1 cellular context compared by ENCODE assay signal in the genomic region with DNA sequence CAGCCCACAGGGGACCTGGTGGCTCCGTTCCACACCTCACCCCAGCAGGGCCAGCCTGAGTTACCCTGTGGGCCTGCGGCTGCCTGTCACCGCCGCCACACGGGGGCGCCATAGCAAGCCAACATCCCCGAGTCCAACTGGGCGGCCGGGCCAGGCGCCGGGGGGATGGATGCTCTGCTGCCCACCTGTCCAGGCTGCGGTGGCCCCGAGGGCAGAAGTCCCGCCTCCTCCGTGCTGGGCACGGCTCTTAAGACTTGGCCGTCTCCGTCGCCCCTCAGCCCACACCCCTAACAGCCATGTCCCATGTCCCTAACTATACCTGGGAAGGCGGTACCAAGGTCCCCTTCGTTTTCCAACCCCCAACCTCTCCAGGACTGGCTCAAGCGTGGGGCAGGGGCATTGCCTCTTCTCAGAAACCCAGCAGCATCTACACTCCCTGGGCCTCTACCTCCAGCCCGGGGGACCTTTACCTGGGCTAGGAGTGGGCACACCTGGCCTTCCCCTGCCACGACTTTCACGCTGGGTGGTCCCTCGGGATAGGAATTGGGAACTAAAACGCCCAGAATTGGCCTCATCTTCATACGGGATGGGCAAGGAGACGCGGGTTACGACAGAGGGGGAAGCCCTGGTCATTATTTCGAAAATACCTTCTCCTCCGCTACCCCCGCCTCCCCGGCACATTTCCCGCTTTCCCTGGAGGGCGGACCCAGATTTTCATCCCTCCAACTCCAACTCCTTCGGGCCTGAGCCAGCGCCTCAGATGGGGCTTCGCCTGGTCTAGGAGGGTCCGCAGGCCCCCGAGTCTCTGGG.
A peak's percentile ranks its signal among the peaks of the same experiment; 100 is the strongest.
TF ChIP-seq lines count a peak whose summit lies in the region.

No MANE protein-coding gene starts in this region.

TF ChIP-seq in HEK293, 187 proteins besides CTCF, POLR2A, EP300 and RAD21 (continued from another document):
- TF ChIP-seq, protein P1, sequence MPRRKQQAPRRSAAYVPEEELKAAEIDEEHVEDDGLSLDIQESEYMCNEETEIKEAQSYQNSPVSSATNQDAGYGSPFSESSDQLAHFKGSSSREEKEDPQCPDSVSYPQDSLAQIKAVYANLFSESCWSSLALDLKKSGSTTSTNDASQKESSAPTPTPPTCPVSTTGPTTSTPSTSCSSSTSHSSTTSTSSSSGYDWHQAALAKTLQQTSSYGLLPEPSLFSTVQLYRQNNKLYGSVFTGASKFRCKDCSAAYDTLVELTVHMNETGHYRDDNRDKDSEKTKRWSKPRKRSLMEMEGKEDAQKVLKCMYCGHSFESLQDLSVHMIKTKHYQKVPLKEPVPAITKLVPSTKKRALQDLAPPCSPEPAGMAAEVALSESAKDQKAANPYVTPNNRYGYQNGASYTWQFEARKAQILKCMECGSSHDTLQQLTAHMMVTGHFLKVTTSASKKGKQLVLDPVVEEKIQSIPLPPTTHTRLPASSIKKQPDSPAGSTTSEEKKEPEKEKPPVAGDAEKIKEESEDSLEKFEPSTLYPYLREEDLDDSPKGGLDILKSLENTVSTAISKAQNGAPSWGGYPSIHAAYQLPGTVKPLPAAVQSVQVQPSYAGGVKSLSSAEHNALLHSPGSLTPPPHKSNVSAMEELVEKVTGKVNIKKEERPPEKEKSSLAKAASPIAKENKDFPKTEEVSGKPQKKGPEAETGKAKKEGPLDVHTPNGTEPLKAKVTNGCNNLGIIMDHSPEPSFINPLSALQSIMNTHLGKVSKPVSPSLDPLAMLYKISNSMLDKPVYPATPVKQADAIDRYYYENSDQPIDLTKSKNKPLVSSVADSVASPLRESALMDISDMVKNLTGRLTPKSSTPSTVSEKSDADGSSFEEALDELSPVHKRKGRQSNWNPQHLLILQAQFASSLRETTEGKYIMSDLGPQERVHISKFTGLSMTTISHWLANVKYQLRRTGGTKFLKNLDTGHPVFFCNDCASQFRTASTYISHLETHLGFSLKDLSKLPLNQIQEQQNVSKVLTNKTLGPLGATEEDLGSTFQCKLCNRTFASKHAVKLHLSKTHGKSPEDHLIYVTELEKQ (tag by site-specific recombination; IDR thresholded peaks at IDR 0.05; ENCODE audit: borderline replicate concordance) = no peak
- TF ChIP-seq KLF10 (tag by site-specific recombination; IDR thresholded peaks at IDR 0.05) (no peak), ZNF211 (tag by site-specific recombination; IDR thresholded peaks at IDR 0.05; ENCODE audit: low read depth) (no peak), ZNF585B (tag by site-specific recombination; IDR thresholded peaks at IDR 0.05) (no peak), HOXA7 (CRISPR knock-in tag; IDR thresholded peaks at IDR 0.05; ENCODE audit: borderline replicate concordance) (no peak), ZNF664 (tag by site-specific recombination; IDR thresholded peaks at IDR 0.05) (no peak), ZNF626 (tag by site-specific recombination; IDR thresholded peaks at IDR 0.05) (no peak), ZNF16 (tag by site-specific recombination; IDR thresholded peaks at IDR 0.05; ENCODE audit: low read depth) (no peak), MYNN (tag by site-specific recombination; IDR thresholded peaks at IDR 0.05; ENCODE audit: borderline replicate concordance) (no peak), SP2 (tag by site-specific recombination; IDR thresholded peaks at IDR 0.05) (peak; percentile 54), BCL11A (tag by site-specific recombination; IDR thresholded peaks at IDR 0.05; ENCODE audit: low read depth) (peak; percentile 81), ZNF274 (IDR thresholded peaks at IDR 0.05; ENCODE audit: low read length) (no peak), ZNF274 (tag by site-specific recombination; IDR thresholded peaks at IDR 0.05; ENCODE audit: borderline replicate concordance) (no peak), ZFP37 (tag by site-specific recombination; IDR thresholded peaks at IDR 0.05) (peak; percentile 69; the same call in 1 of the 2 replicates), ZNF48 (tag by site-specific recombination; IDR thresholded peaks at IDR 0.05) (no peak), ZNF404 (tag by site-specific recombination; IDR thresholded peaks at IDR 0.05) (no peak), ZNF707 (tag by site-specific recombination; IDR thresholded peaks at IDR 0.05) (no peak), KLF1 (tag by site-specific recombination; IDR thresholded peaks at IDR 0.05) (peak; percentile 41; the same call in 1 of the 2 replicates), ZSCAN16 (tag by site-specific recombination; IDR thresholded peaks at IDR 0.05) (no peak), ZNF2 (tag by site-specific recombination; IDR thresholded peaks at IDR 0.05) (no peak), ZNF654 (tag by site-specific recombination; IDR thresholded peaks at IDR 0.05; ENCODE audit: low read depth) (peak; percentile 43), ZNF785 (tag by site-specific recombination; IDR thresholded peaks at IDR 0.05) (no peak), ZNF621 (tag by site-specific recombination; IDR thresholded peaks at IDR 0.05) (no peak), ZNF391 (tag by site-specific recombination; IDR thresholded peaks at IDR 0.05; ENCODE audit: borderline replicate concordance, low read depth) (0 out of 2 replicates have a peak, but pooled peaks have one; percentile 51), SETDB1 (IDR thresholded peaks at IDR 0.05; ENCODE audit: insufficient read length, low read length) (no peak), KLF7 (tag by site-specific recombination; IDR thresholded peaks at IDR 0.05; ENCODE audit: borderline replicate concordance) (no peak), HOXD13 (CRISPR knock-in tag; IDR thresholded peaks at IDR 0.05; ENCODE audit: borderline replicate concordance) (no peak), ZNF23 (tag by site-specific recombination; IDR thresholded peaks at IDR 0.05; ENCODE audit: borderline replicate concordance) (no peak), ZNF266 (tag by site-specific recombination; IDR thresholded peaks at IDR 0.05; ENCODE audit: low read depth) (no peak), ZNF146 (tag by site-specific recombination; IDR thresholded peaks at IDR 0.05) (no peak; the same call in 1 of the 2 replicates), ZNF350 (tag by site-specific recombination; IDR thresholded peaks at IDR 0.05) (no peak), ZBTB48 (tag by site-specific recombination; IDR thresholded peaks at IDR 0.05) (peak; percentile 85)
- TF ChIP-seq, protein P2, sequence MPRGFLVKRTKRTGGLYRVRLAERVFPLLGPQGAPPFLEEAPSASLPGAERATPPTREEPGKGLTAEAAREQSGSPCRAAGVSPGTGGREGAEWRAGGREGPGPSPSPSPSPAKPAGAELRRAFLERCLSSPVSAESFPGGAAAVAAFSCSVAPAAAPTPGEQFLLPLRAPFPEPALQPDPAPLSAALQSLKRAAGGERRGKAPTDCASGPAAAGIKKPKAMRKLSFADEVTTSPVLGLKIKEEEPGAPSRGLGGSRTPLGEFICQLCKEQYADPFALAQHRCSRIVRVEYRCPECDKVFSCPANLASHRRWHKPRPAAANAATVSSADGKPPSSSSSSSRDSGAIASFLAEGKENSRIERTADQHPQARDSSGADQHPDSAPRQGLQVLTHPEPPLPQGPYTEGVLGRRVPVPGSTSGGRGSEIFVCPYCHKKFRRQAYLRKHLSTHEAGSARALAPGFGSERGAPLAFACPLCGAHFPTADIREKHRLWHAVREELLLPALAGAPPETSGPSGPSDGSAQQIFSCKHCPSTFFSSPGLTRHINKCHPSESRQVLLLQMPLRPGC (tag by site-specific recombination; IDR thresholded peaks at IDR 0.05) = no peak
- TF ChIP-seq, protein P3, sequence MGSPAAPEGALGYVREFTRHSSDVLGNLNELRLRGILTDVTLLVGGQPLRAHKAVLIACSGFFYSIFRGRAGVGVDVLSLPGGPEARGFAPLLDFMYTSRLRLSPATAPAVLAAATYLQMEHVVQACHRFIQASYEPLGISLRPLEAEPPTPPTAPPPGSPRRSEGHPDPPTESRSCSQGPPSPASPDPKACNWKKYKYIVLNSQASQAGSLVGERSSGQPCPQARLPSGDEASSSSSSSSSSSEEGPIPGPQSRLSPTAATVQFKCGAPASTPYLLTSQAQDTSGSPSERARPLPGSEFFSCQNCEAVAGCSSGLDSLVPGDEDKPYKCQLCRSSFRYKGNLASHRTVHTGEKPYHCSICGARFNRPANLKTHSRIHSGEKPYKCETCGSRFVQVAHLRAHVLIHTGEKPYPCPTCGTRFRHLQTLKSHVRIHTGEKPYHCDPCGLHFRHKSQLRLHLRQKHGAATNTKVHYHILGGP (tag by site-specific recombination; IDR thresholded peaks at IDR 0.05) = no peak
- TF ChIP-seq, protein P4, sequence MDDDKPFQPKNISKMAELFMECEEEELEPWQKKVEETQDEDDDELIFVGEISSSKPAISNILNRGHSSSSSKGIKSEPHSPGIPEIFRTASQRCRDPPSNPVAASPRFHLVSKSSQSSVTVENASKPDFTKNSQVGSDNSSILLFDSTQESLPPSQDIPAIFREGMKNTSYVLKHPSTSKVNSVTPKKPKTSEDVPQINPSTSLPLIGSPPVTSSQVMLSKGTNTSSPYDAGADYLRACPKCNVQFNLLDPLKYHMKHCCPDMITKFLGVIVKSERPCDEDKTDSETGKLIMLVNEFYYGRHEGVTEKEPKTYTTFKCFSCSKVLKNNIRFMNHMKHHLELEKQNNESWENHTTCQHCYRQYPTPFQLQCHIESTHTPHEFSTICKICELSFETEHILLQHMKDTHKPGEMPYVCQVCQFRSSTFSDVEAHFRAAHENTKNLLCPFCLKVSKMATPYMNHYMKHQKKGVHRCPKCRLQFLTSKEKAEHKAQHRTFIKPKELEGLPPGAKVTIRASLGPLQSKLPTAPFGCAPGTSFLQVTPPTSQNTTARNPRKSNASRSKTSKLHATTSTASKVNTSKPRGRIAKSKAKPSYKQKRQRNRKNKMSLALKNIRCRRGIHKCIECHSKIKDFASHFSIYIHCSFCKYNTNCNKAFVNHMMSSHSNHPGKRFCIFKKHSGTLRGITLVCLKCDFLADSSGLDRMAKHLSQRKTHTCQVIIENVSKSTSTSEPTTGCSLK (tag by site-specific recombination; IDR thresholded peaks at IDR 0.05) = no peak
- TF ChIP-seq, protein P5, sequence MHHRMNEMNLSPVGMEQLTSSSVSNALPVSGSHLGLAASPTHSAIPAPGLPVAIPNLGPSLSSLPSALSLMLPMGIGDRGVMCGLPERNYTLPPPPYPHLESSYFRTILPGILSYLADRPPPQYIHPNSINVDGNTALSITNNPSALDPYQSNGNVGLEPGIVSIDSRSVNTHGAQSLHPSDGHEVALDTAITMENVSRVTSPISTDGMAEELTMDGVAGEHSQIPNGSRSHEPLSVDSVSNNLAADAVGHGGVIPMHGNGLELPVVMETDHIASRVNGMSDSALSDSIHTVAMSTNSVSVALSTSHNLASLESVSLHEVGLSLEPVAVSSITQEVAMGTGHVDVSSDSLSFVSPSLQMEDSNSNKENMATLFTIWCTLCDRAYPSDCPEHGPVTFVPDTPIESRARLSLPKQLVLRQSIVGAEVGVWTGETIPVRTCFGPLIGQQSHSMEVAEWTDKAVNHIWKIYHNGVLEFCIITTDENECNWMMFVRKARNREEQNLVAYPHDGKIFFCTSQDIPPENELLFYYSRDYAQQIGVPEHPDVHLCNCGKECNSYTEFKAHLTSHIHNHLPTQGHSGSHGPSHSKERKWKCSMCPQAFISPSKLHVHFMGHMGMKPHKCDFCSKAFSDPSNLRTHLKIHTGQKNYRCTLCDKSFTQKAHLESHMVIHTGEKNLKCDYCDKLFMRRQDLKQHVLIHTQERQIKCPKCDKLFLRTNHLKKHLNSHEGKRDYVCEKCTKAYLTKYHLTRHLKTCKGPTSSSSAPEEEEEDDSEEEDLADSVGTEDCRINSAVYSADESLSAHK (tag by site-specific recombination; IDR thresholded peaks at IDR 0.05) = peak; percentile 51
- TF ChIP-seq, protein P6, sequence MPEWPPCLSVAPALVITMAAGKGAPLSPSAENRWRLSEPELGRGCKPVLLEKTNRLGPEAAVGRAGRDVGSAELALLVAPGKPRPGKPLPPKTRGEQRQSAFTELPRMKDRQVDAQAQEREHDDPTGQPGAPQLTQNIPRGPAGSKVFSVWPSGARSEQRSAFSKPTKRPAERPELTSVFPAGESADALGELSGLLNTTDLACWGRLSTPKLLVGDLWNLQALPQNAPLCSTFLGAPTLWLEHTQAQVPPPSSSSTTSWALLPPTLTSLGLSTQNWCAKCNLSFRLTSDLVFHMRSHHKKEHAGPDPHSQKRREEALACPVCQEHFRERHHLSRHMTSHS (tag by site-specific recombination; IDR thresholded peaks at IDR 0.05) = no peak
- TF ChIP-seq, protein P7, sequence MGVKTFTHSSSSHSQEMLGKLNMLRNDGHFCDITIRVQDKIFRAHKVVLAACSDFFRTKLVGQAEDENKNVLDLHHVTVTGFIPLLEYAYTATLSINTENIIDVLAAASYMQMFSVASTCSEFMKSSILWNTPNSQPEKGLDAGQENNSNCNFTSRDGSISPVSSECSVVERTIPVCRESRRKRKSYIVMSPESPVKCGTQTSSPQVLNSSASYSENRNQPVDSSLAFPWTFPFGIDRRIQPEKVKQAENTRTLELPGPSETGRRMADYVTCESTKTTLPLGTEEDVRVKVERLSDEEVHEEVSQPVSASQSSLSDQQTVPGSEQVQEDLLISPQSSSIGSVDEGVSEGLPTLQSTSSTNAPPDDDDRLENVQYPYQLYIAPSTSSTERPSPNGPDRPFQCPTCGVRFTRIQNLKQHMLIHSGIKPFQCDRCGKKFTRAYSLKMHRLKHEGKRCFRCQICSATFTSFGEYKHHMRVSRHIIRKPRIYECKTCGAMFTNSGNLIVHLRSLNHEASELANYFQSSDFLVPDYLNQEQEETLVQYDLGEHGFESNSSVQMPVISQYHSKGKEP (tag by site-specific recombination; IDR thresholded peaks at IDR 0.05) = no peak
